ENCODE assay signal across 2 cellular contexts in genomic region chr2:118837067-118837466, GRCh38.
TF ChIP-seq lines count a peak whose summit lies in the region.

No MANE protein-coding gene starts in this region.

TF ChIP-seq in GM23338, 12 proteins besides CTCF, POLR2A, EP300 and RAD21:
- TF ChIP-seq, protein P1, sequence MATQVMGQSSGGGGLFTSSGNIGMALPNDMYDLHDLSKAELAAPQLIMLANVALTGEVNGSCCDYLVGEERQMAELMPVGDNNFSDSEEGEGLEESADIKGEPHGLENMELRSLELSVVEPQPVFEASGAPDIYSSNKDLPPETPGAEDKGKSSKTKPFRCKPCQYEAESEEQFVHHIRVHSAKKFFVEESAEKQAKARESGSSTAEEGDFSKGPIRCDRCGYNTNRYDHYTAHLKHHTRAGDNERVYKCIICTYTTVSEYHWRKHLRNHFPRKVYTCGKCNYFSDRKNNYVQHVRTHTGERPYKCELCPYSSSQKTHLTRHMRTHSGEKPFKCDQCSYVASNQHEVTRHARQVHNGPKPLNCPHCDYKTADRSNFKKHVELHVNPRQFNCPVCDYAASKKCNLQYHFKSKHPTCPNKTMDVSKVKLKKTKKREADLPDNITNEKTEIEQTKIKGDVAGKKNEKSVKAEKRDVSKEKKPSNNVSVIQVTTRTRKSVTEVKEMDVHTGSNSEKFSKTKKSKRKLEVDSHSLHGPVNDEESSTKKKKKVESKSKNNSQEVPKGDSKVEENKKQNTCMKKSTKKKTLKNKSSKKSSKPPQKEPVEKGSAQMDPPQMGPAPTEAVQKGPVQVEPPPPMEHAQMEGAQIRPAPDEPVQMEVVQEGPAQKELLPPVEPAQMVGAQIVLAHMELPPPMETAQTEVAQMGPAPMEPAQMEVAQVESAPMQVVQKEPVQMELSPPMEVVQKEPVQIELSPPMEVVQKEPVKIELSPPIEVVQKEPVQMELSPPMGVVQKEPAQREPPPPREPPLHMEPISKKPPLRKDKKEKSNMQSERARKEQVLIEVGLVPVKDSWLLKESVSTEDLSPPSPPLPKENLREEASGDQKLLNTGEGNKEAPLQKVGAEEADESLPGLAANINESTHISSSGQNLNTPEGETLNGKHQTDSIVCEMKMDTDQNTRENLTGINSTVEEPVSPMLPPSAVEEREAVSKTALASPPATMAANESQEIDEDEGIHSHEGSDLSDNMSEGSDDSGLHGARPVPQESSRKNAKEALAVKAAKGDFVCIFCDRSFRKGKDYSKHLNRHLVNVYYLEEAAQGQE (IDR thresholded peaks at IDR 0.05; ENCODE audit: unreplicated experiment) = no peak
- TF ChIP-seq POLR2AphosphoS5 (IDR thresholded peaks at IDR 0.05; ENCODE audit: low read depth) (no peak), JUNB (IDR thresholded peaks at IDR 0.05; ENCODE audit: unreplicated experiment) (no peak), STAT1 (IDR thresholded peaks at IDR 0.05; ENCODE audit: unreplicated experiment) (no peak), EZH2 (IDR thresholded peaks at IDR 0.05; ENCODE audit: low read depth, unreplicated experiment) (no peak), ZNF114 (CRISPR knock-in tag; IDR thresholded peaks at IDR 0.05) (no peak), EZH2phosphoT487 (IDR thresholded peaks at IDR 0.05; ENCODE audit: unreplicated experiment) (no peak), CREB1 (CRISPR knock-in tag; IDR thresholded peaks at IDR 0.05; ENCODE audit: low read depth) (no peak), NANOG (IDR thresholded peaks at IDR 0.05; ENCODE audit: borderline replicate concordance) (no peak), ZNF331 (CRISPR knock-in tag; IDR thresholded peaks at IDR 0.05; ENCODE audit: low read depth) (no peak)
- TF ChIP-seq, protein P2, sequence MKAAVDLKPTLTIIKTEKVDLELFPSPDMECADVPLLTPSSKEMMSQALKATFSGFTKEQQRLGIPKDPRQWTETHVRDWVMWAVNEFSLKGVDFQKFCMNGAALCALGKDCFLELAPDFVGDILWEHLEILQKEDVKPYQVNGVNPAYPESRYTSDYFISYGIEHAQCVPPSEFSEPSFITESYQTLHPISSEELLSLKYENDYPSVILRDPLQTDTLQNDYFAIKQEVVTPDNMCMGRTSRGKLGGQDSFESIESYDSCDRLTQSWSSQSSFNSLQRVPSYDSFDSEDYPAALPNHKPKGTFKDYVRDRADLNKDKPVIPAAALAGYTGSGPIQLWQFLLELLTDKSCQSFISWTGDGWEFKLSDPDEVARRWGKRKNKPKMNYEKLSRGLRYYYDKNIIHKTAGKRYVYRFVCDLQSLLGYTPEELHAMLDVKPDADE (IDR thresholded peaks at IDR 0.05) = no peak
- TF ChIP-seq, protein P3, sequence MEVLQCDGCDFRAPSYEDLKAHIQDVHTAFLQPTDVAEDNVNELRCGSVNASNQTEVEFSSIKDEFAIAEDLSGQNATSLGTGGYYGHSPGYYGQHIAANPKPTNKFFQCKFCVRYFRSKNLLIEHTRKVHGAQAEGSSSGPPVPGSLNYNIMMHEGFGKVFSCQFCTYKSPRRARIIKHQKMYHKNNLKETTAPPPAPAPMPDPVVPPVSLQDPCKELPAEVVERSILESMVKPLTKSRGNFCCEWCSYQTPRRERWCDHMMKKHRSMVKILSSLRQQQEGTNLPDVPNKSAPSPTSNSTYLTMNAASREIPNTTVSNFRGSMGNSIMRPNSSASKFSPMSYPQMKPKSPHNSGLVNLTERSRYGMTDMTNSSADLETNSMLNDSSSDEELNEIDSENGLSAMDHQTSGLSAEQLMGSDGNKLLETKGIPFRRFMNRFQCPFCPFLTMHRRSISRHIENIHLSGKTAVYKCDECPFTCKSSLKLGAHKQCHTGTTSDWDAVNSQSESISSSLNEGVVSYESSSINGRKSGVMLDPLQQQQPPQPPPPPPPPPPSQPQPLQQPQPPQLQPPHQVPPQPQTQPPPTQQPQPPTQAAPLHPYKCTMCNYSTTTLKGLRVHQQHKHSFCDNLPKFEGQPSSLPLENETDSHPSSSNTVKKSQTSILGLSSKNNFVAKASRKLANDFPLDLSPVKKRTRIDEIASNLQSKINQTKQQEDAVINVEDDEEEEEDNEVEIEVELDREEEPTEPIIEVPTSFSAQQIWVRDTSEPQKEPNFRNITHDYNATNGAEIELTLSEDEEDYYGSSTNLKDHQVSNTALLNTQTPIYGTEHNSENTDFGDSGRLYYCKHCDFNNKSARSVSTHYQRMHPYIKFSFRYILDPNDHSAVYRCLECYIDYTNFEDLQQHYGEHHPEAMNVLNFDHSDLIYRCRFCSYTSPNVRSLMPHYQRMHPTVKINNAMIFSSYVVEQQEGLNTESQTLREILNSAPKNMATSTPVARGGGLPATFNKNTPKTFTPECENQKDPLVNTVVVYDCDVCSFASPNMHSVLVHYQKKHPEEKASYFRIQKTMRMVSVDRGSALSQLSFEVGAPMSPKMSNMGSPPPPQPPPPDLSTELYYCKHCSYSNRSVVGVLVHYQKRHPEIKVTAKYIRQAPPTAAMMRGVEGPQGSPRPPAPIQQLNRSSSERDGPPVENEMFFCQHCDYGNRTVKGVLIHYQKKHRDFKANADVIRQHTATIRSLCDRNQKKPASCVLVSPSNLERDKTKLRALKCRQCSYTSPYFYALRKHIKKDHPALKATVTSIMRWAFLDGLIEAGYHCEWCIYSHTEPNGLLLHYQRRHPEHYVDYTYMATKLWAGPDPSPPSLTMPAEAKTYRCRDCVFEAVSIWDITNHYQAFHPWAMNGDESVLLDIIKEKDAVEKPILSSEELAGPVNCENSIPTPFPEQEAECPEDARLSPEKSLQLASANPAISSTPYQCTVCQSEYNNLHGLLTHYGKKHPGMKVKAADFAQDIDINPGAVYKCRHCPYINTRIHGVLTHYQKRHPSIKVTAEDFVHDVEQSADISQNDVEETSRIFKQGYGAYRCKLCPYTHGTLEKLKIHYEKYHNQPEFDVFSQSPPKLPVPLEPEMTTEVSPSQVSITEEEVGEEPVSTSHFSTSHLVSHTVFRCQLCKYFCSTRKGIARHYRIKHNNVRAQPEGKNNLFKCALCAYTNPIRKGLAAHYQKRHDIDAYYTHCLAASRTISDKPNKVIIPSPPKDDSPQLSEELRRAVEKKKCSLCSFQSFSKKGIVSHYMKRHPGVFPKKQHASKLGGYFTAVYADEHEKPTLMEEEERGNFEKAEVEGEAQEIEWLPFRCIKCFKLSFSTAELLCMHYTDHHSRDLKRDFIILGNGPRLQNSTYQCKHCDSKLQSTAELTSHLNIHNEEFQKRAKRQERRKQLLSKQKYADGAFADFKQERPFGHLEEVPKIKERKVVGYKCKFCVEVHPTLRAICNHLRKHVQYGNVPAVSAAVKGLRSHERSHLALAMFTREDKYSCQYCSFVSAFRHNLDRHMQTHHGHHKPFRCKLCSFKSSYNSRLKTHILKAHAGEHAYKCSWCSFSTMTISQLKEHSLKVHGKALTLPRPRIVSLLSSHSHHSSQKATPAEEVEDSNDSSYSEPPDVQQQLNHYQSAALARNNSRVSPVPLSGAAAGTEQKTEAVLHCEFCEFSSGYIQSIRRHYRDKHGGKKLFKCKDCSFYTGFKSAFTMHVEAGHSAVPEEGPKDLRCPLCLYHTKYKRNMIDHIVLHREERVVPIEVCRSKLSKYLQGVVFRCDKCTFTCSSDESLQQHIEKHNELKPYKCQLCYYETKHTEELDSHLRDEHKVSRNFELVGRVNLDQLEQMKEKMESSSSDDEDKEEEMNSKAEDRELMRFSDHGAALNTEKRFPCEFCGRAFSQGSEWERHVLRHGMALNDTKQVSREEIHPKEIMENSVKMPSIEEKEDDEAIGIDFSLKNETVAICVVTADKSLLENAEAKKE (CRISPR knock-in tag; IDR thresholded peaks at IDR 0.05) = no peak
TF ChIP-seq in GM23338: peak in this region for 0.

TF ChIP-seq in H1, 55 proteins besides CTCF, POLR2A, EP300 and RAD21:
- TF ChIP-seq, protein P4, sequence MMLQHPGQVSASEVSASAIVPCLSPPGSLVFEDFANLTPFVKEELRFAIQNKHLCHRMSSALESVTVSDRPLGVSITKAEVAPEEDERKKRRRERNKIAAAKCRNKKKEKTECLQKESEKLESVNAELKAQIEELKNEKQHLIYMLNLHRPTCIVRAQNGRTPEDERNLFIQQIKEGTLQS (IDR thresholded peaks at IDR 0.05; ENCODE audit: insufficient read depth, low read depth, low read length) = no peak
- no peak for TF ChIP-seq YY1 (IDR thresholded peaks at IDR 0.05; ENCODE audit: low read depth, low read length)
- TF ChIP-seq PHF8 (conservative IDR thresholded peaks at IDR 0.05; ENCODE audit: low read depth, low read length) = no peak
- TF ChIP-seq RBBP5 (IDR thresholded peaks at IDR 0.05; ENCODE audit: borderline replicate concordance, low read depth, low read length) = no peak
- TF ChIP-seq POU5F1 (IDR thresholded peaks at IDR 0.05; ENCODE audit: low read depth, low read length) = no peak
- TF ChIP-seq KDM4A (IDR thresholded peaks at IDR 0.05; ENCODE audit: low read depth, low read length, severe bottlenecking) = no peak
- TF ChIP-seq HDAC6 (IDR thresholded peaks at IDR 0.05; ENCODE audit: low read depth, low read length) = no peak
- TF ChIP-seq CHD1 (IDR thresholded peaks at IDR 0.05; ENCODE audit: low read depth, low read length) = no peak
- no peak for TF ChIP-seq CTBP2 (IDR thresholded peaks at IDR 0.05; ENCODE audit: borderline replicate concordance, insufficient read depth, insufficient read length, low read length)
- no peak for TF ChIP-seq GTF2F1 (IDR thresholded peaks at IDR 0.05; ENCODE audit: borderline replicate concordance, low read depth, low read length)
- TF ChIP-seq, protein P5, sequence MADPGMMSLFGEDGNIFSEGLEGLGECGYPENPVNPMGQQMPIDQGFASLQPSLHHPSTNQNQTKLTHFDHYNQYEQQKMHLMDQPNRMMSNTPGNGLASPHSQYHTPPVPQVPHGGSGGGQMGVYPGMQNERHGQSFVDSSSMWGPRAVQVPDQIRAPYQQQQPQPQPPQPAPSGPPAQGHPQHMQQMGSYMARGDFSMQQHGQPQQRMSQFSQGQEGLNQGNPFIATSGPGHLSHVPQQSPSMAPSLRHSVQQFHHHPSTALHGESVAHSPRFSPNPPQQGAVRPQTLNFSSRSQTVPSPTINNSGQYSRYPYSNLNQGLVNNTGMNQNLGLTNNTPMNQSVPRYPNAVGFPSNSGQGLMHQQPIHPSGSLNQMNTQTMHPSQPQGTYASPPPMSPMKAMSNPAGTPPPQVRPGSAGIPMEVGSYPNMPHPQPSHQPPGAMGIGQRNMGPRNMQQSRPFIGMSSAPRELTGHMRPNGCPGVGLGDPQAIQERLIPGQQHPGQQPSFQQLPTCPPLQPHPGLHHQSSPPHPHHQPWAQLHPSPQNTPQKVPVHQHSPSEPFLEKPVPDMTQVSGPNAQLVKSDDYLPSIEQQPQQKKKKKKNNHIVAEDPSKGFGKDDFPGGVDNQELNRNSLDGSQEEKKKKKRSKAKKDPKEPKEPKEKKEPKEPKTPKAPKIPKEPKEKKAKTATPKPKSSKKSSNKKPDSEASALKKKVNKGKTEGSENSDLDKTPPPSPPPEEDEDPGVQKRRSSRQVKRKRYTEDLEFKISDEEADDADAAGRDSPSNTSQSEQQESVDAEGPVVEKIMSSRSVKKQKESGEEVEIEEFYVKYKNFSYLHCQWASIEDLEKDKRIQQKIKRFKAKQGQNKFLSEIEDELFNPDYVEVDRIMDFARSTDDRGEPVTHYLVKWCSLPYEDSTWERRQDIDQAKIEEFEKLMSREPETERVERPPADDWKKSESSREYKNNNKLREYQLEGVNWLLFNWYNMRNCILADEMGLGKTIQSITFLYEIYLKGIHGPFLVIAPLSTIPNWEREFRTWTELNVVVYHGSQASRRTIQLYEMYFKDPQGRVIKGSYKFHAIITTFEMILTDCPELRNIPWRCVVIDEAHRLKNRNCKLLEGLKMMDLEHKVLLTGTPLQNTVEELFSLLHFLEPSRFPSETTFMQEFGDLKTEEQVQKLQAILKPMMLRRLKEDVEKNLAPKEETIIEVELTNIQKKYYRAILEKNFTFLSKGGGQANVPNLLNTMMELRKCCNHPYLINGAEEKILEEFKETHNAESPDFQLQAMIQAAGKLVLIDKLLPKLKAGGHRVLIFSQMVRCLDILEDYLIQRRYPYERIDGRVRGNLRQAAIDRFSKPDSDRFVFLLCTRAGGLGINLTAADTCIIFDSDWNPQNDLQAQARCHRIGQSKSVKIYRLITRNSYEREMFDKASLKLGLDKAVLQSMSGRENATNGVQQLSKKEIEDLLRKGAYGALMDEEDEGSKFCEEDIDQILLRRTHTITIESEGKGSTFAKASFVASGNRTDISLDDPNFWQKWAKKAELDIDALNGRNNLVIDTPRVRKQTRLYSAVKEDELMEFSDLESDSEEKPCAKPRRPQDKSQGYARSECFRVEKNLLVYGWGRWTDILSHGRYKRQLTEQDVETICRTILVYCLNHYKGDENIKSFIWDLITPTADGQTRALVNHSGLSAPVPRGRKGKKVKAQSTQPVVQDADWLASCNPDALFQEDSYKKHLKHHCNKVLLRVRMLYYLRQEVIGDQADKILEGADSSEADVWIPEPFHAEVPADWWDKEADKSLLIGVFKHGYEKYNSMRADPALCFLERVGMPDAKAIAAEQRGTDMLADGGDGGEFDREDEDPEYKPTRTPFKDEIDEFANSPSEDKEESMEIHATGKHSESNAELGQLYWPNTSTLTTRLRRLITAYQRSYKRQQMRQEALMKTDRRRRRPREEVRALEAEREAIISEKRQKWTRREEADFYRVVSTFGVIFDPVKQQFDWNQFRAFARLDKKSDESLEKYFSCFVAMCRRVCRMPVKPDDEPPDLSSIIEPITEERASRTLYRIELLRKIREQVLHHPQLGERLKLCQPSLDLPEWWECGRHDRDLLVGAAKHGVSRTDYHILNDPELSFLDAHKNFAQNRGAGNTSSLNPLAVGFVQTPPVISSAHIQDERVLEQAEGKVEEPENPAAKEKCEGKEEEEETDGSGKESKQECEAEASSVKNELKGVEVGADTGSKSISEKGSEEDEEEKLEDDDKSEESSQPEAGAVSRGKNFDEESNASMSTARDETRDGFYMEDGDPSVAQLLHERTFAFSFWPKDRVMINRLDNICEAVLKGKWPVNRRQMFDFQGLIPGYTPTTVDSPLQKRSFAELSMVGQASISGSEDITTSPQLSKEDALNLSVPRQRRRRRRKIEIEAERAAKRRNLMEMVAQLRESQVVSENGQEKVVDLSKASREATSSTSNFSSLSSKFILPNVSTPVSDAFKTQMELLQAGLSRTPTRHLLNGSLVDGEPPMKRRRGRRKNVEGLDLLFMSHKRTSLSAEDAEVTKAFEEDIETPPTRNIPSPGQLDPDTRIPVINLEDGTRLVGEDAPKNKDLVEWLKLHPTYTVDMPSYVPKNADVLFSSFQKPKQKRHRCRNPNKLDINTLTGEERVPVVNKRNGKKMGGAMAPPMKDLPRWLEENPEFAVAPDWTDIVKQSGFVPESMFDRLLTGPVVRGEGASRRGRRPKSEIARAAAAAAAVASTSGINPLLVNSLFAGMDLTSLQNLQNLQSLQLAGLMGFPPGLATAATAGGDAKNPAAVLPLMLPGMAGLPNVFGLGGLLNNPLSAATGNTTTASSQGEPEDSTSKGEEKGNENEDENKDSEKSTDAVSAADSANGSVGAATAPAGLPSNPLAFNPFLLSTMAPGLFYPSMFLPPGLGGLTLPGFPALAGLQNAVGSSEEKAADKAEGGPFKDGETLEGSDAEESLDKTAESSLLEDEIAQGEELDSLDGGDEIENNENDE (IDR thresholded peaks at IDR 0.05; ENCODE audit: insufficient replicate concordance, low read length) = no peak
- TF ChIP-seq RFX5 (IDR thresholded peaks at IDR 0.05; ENCODE audit: borderline replicate concordance, low read depth, low read length) = no peak
- TF ChIP-seq NRF1 (IDR thresholded peaks at IDR 0.05; ENCODE audit: low read depth, low read length) = no peak
- TF ChIP-seq CBX5 (IDR thresholded peaks at IDR 0.05; ENCODE audit: low read depth, low read length) = no peak
- TF ChIP-seq SIN3A (conservative IDR thresholded peaks at IDR 0.05 in 1 of 2, IDR thresholded peaks at IDR 0.05 in 1 of 2; ENCODE audit: low read depth in 1 of 2, low read length in 2 of 2) = no peak
- no peak for TF ChIP-seq GABPA (IDR thresholded peaks at IDR 0.05; ENCODE audit: borderline replicate concordance, insufficient read depth, low read length)
